20 cellular contexts compared by ENCODE assay signal in the genomic region with DNA sequence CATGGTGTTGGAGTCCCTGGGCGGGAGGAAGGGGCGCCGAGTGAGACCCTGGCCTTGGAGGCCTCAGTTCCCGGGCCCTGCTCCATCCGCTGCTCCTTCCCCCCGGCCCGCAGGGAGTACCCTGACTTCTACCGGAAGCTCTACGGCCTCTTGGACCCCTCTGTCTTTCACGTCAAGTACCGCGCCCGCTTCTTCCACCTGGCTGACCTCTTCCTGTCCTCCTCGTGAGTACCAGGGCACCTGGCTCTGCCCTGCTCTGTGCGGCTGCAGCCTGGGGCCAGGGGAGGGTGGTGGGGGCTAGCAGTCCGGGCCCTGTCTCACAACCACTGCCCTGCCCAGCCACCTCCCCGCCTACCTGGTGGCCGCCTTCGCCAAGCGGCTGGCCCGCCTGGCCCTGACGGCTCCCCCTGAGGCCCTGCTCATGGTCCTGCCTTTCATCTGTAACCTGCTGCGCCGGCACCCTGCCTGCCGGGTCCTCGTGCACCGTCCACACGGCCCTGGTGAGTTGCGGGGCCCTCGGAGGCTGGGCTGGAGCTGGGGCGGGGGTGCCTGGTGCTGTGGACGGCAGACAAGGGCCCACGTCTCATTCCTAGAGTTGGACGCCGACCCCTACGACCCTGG.
"Had no signal": no experiment of that assay in that cellular context is flagged by ENCODE, and none has a peak within 500 bp of the region (broad histone marks: within the 10 kb centered on the region; RNA-seq: fewer than 3 reads in every experiment).

No MANE protein-coding gene starts in this region.

- H3K4me2 ChIP-seq: SK-N-SH had no signal

- H3K27ac ChIP-seq: foreskin keratinocyte, prostate gland, testis had no signal

- H3K27me3 ChIP-seq: foreskin keratinocyte, testis had no signal

- ATAC-seq: foreskin keratinocyte; naive thymus-derived CD8-positive, alpha-beta T cell; stimulated activated naive CD8-positive, alpha-beta T cell treated with anti-CD3 and anti-CD28 coated beads, Interleukin-15, amount 100 ng/mL, for 72 hours; T-cell had no signal

- H3K4me3 ChIP-seq: prostate gland, testis had no signal

- H3K27ac Mint-ChIP-seq: activated CD4-positive, alpha-beta memory T cell treated with anti-CD3 and anti-CD28 coated beads, Interleukin-2, amount 10 ng/mL, durations not matched to agents 7 days and 5 days; activated naive CD4-positive, alpha-beta T cell treated with anti-CD3 and anti-CD28 coated beads, Interleukin-2, amount 50 U/mL, for 24 hours; activated T-cell treated with anti-CD3 and anti-CD28 coated beads, Interleukin-2, amount 50 U/mL, for 24 hours; brain; naive thymus-derived CD8-positive, alpha-beta T cell; stimulated activated naive CD8-positive, alpha-beta T cell treated with anti-CD3 and anti-CD28 coated beads, Interleukin-15, amount 100 ng/mL, for 72 hours; T-cell had no signal

- H3K4me1 ChIP-seq: foreskin keratinocyte, prostate gland, testis had no signal

- H3K27me3 Mint-ChIP-seq: activated CD4-positive, alpha-beta memory T cell treated with anti-CD3 and anti-CD28 coated beads, Interleukin-2, amount 10 ng/mL, durations not matched to agents 7 days and 5 days; activated naive CD4-positive, alpha-beta T cell treated with anti-CD3 and anti-CD28 coated beads, Interleukin-2, amount 50 U/mL, for 24 hours; activated T-cell treated with anti-CD3 and anti-CD28 coated beads, Interleukin-2, amount 50 U/mL, for 24 hours; brain; central memory CD8-positive, alpha-beta T cell; naive thymus-derived CD8-positive, alpha-beta T cell; stimulated activated naive CD8-positive, alpha-beta T cell treated with anti-CD3 and anti-CD28 coated beads, Interleukin-15, amount 100 ng/mL, for 72 hours; T-cell had no signal

- H3K36me3 ChIP-seq: prostate gland had no signal

- H3K4me3 Mint-ChIP-seq: activated CD4-positive, alpha-beta memory T cell treated with anti-CD3 and anti-CD28 coated beads, Interleukin-2, amount 10 ng/mL, durations not matched to agents 7 days and 5 days; activated naive CD4-positive, alpha-beta T cell treated with anti-CD3 and anti-CD28 coated beads, Interleukin-2, amount 50 U/mL, for 24 hours; activated T-cell treated with anti-CD3 and anti-CD28 coated beads, Interleukin-2, amount 50 U/mL, for 24 hours; brain; central memory CD8-positive, alpha-beta T cell; naive thymus-derived CD8-positive, alpha-beta T cell; stimulated activated naive CD8-positive, alpha-beta T cell treated with anti-CD3 and anti-CD28 coated beads, Interleukin-15, amount 100 ng/mL, for 72 hours; T-cell had no signal

- H3K9me3 Mint-ChIP-seq: activated CD4-positive, alpha-beta memory T cell treated with anti-CD3 and anti-CD28 coated beads, Interleukin-2, amount 10 ng/mL, durations not matched to agents 7 days and 5 days; activated naive CD4-positive, alpha-beta T cell treated with anti-CD3 and anti-CD28 coated beads, Interleukin-2, amount 50 U/mL, for 24 hours; activated T-cell treated with anti-CD3 and anti-CD28 coated beads, Interleukin-2, amount 50 U/mL, for 24 hours; brain; central memory CD8-positive, alpha-beta T cell; naive thymus-derived CD8-positive, alpha-beta T cell; stimulated activated naive CD8-positive, alpha-beta T cell treated with anti-CD3 and anti-CD28 coated beads, Interleukin-15, amount 100 ng/mL, for 72 hours; T-cell had no signal

- DNase-seq: activated CD4-positive, alpha-beta memory T cell treated with anti-CD3 and anti-CD28 coated beads, Interleukin-2, amount 10 ng/mL, durations not matched to agents 7 days and 5 days; activated CD4-positive, alpha-beta T cell treated with anti-CD3 and anti-CD28 coated beads for 1 hour; activated T-cell treated with anti-CD3 and anti-CD28 coated beads, Interleukin-2, amount 50 U/mL, for 24 hours; amygdala; cortex of kidney; effector memory CD4-positive, alpha-beta T cell; foreskin keratinocyte; mesenchymal stem cell; nucleus accumbens; SK-N-SH; stimulated activated CD4-positive, alpha-beta T cell treated with anti-CD3 and anti-CD28 coated beads, Interleukin-1b, Interleukin-23, amount 100 ng/mL, for 48 hours; stimulated activated naive CD8-positive, alpha-beta T cell treated with anti-CD3 and anti-CD28 coated beads, Interleukin-15, amount 100 ng/mL, for 72 hours; T-cell; T1000; testis had no signal

- H3K9me3 ChIP-seq: prostate gland, SK-N-SH, testis had no signal

- H3K9ac ChIP-seq: SK-N-SH had no signal
